Comparison of ENCODE assay signal across 7 cellular contexts in genomic region chr15:74988007-74988800, GRCh38. TPM values are rescaled to one million over a fixed set of nuclear protein-coding genes. Genes with fewer than 3 reads are reported as not detected.
DNase-seq lines count a peak whose midpoint lies in the region; ATAC-seq and TF ChIP-seq lines count a peak whose summit lies in the region.

No MANE protein-coding gene starts in this region.

- POLR2A ChIA-PET in GM10248 (lab: Yijun Ruan, JAX) = no interaction called here

- CTCF ChIA-PET in GM10248 (lab: Yijun Ruan, JAX) = interaction anchor here (0.8 to 2.0 kb wide), 7 partner anchors 23 to 219 kb away, joined by 3 to 7 read pairs (median 4); partner anchors contain the start of gene RPP25

- intact Hi-C loops in posterior vena cava (cut with DNase I) = no loop called here

- peak; percentile 91 for ATAC-seq in SK-N-SH treated with all-trans-retinoic acid at 6 μM for 48 hours

- peak; percentile 33 for TF ChIP-seq CTCF in GM10248 (IDR thresholded peaks at IDR 0.05; ENCODE audit: control extremely low read depth, extremely low read depth, low read depth, missing control alignments)

- DNase-seq in GM10248 (ENCODE audit: extremely low spot score) = no peak
- peak; percentile 60 to 73 for DNase-seq in Kasumi-1 (lab: John Stamatoyannopoulos, UW)
- DNase-seq in ecto neural progenitor cell (ENCODE audit: low spot score) = peak; percentile 60
- DNase-seq in posterior vena cava (ENCODE audit: low spot score) = peak; percentile 26
- no peak for DNase-seq in hepatic stellate cell (ENCODE audit: low spot score)
- DNase-seq in mesenteric fat pad (ENCODE audit: low spot score) = no peak

TF ChIP-seq in SK-N-SH treated with all-trans-retinoic acid at 6 μM for 48 hours, 23 proteins besides CTCF, POLR2A, EP300 and RAD21:
- no peak for TF ChIP-seq ESRRG (CRISPR knock-in tag; IDR thresholded peaks at IDR 0.05)
- TF ChIP-seq TCF4 (CRISPR knock-in tag; IDR thresholded peaks at IDR 0.05; ENCODE audit: borderline replicate concordance) = no peak
- no peak for TF ChIP-seq CREB5 (CRISPR knock-in tag; IDR thresholded peaks at IDR 0.05; ENCODE audit: low read depth)
- no peak for TF ChIP-seq RARB (CRISPR knock-in tag; IDR thresholded peaks at IDR 0.05)
- TF ChIP-seq GLIS3 (CRISPR knock-in tag; IDR thresholded peaks at IDR 0.05) = no peak
- no peak for TF ChIP-seq SNAI2 (CRISPR knock-in tag; IDR thresholded peaks at IDR 0.05)
- no peak for TF ChIP-seq CSDC2 (CRISPR knock-in tag; IDR thresholded peaks at IDR 0.05)
- TF ChIP-seq ZFP3 (CRISPR knock-in tag; IDR thresholded peaks at IDR 0.05) = no peak
- no peak for TF ChIP-seq ISL1 (CRISPR knock-in tag; IDR thresholded peaks at IDR 0.05)
- TF ChIP-seq, protein P1, sequence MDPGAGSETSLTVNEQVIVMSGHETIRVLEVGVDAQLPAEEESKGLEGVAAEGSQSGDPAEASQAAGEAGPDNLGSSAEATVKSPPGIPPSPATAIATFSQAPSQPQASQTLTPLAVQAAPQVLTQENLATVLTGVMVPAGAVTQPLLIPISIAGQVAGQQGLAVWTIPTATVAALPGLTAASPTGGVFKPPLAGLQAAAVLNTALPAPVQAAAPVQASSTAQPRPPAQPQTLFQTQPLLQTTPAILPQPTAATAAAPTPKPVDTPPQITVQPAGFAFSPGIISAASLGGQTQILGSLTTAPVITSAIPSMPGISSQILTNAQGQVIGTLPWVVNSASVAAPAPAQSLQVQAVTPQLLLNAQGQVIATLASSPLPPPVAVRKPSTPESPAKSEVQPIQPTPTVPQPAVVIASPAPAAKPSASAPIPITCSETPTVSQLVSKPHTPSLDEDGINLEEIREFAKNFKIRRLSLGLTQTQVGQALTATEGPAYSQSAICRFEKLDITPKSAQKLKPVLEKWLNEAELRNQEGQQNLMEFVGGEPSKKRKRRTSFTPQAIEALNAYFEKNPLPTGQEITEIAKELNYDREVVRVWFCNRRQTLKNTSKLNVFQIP (CRISPR knock-in tag; IDR thresholded peaks at IDR 0.05; ENCODE audit: borderline replicate concordance, low read depth) = no peak
- TF ChIP-seq ZFP30 (CRISPR knock-in tag; IDR thresholded peaks at IDR 0.05) = no peak
- TF ChIP-seq, protein P2, sequence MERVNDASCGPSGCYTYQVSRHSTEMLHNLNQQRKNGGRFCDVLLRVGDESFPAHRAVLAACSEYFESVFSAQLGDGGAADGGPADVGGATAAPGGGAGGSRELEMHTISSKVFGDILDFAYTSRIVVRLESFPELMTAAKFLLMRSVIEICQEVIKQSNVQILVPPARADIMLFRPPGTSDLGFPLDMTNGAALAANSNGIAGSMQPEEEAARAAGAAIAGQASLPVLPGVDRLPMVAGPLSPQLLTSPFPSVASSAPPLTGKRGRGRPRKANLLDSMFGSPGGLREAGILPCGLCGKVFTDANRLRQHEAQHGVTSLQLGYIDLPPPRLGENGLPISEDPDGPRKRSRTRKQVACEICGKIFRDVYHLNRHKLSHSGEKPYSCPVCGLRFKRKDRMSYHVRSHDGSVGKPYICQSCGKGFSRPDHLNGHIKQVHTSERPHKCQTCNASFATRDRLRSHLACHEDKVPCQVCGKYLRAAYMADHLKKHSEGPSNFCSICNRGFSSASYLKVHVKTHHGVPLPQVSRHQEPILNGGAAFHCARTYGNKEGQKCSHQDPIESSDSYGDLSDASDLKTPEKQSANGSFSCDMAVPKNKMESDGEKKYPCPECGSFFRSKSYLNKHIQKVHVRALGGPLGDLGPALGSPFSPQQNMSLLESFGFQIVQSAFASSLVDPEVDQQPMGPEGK (CRISPR knock-in tag; IDR thresholded peaks at IDR 0.05; ENCODE audit: borderline replicate concordance) = no peak
- no peak for TF ChIP-seq ZNF565 (CRISPR knock-in tag; conservative IDR thresholded peaks at IDR 0.05; ENCODE audit: low read depth)

RNA-seq across cellular contexts. Expression of gene SCAMP5, which starts 7.2 kb away (rescaled TPM):
- total RNA-seq in posterior vena cava (1 to 10 TPM; 2.4 to 2.9 TPM), mesenteric fat pad (1.7 TPM)

RNA-seq across cellular contexts. Expression of gene RPP25, which starts 31.6 kb away (rescaled TPM):
- total RNA-seq in posterior vena cava = 1 to 10 TPM; 7.5 to 9.3 TPM
- total RNA-seq in mesenteric fat pad = 10.7 TPM

RNA-seq across cellular contexts. Expression of gene PPCDC, which starts 35.2 kb away (rescaled TPM):
- 10 to 100 TPM in 1 of 2 donors, 1 to 10 TPM in 1; 9.2 to 11.0 TPM for total RNA-seq in posterior vena cava
- 11.5 TPM for total RNA-seq in mesenteric fat pad

RNA-seq across cellular contexts. Expression of gene COX5A, which starts 50.3 kb away (rescaled TPM):
- 100 to 1,000 TPM in 1 of 2 donors, 10 to 100 TPM in 1; 90.6 to 101 TPM for total RNA-seq in posterior vena cava
- total RNA-seq in mesenteric fat pad = 175 TPM

Comparison
In these comparisons a context has a peak if more than half of its experiments do, and no peak if none do; other contexts are left out.
1. DNase-seq: peak in Kasumi-1 (2 of 2), ecto neural progenitor cell (single experiment) and posterior vena cava (single experiment); none in GM10248 (single experiment), hepatic stellate cell (single experiment) and mesenteric fat pad (single experiment).